In the genomic region with DNA sequence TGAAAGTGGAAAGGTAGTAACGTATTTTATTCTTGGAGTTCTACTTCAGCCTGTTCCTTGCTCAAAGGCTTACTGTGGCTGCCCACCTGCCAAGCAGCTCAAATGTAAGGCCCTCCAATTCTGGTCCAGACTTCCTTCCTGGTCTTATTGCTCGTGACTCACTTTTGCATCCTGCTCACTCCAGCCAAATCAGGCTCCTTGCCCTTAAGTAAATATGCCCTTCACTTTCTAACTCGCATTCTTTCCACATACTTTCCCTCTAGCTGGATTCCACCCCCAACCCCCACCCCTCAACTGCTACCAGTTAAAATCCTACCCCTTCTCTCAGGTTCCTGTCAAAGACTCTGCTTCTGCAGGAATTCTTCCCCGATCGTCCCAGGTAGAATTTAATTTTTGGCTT, we compare ENCODE assay signal across 1 cellular context.
TF ChIP-seq lines count a peak whose summit lies in the region.

No MANE protein-coding gene starts in this region.

TF ChIP-seq in SK-N-SH, 30 proteins besides CTCF, POLR2A, EP300 and RAD21 (continued from another document):
- TF ChIP-seq, protein P1, sequence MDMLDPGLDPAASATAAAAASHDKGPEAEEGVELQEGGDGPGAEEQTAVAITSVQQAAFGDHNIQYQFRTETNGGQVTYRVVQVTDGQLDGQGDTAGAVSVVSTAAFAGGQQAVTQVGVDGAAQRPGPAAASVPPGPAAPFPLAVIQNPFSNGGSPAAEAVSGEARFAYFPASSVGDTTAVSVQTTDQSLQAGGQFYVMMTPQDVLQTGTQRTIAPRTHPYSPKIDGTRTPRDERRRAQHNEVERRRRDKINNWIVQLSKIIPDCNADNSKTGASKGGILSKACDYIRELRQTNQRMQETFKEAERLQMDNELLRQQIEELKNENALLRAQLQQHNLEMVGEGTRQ (IDR thresholded peaks at IDR 0.05; ENCODE audit: borderline replicate concordance, low read depth, low read length) = no peak
- TF ChIP-seq POLR2AphosphoS5 (IDR thresholded peaks at IDR 0.05; ENCODE audit: low read depth, low read length) = peak; percentile 28; the same call in 1 of the 2 replicates
- TF ChIP-seq, protein P2, sequence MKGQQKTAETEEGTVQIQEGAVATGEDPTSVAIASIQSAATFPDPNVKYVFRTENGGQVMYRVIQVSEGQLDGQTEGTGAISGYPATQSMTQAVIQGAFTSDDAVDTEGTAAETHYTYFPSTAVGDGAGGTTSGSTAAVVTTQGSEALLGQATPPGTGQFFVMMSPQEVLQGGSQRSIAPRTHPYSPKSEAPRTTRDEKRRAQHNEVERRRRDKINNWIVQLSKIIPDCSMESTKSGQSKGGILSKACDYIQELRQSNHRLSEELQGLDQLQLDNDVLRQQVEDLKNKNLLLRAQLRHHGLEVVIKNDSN (IDR thresholded peaks at IDR 0.05; ENCODE audit: borderline replicate concordance, low read depth) = no peak
- no peak for TF ChIP-seq GATA2 (CRISPR knock-in tag; IDR thresholded peaks at IDR 0.05)
- TF ChIP-seq NRF1 (IDR thresholded peaks at IDR 0.05; ENCODE audit: low read depth, low read length) = no peak
- TF ChIP-seq, protein P3, sequence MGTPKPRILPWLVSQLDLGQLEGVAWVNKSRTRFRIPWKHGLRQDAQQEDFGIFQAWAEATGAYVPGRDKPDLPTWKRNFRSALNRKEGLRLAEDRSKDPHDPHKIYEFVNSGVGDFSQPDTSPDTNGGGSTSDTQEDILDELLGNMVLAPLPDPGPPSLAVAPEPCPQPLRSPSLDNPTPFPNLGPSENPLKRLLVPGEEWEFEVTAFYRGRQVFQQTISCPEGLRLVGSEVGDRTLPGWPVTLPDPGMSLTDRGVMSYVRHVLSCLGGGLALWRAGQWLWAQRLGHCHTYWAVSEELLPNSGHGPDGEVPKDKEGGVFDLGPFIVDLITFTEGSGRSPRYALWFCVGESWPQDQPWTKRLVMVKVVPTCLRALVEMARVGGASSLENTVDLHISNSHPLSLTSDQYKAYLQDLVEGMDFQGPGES (IDR thresholded peaks at IDR 0.05; ENCODE audit: low read depth, low read length) = no peak
- no peak for TF ChIP-seq RCOR1 (IDR thresholded peaks at IDR 0.05; ENCODE audit: low read length)
- peak; percentile 60; the same call in 1 of the 2 replicates for TF ChIP-seq ELF1 (IDR thresholded peaks at IDR 0.05)
- peak; percentile 76; the same call in 1 of the 2 replicates for TF ChIP-seq SIN3A (IDR thresholded peaks at IDR 0.05; ENCODE audit: borderline replicate concordance, low read depth, low read length)
- TF ChIP-seq TEAD4 (IDR thresholded peaks at IDR 0.05; ENCODE audit: borderline replicate concordance, insufficient read depth) = peak; percentile 94
- no peak for TF ChIP-seq GABPA (IDR thresholded peaks at IDR 0.05; ENCODE audit: low read depth)
- TF ChIP-seq FOSL2 (IDR thresholded peaks at IDR 0.05; ENCODE audit: borderline replicate concordance, low read depth) = peak; percentile 87
- no peak for TF ChIP-seq EZH2phosphoT487 (IDR thresholded peaks at IDR 0.05; ENCODE audit: borderline replicate concordance, low read depth)
- TF ChIP-seq SMC3 (IDR thresholded peaks at IDR 0.05; ENCODE audit: low read depth, low read length) = no peak
- no peak for TF ChIP-seq CHD2 (IDR thresholded peaks at IDR 0.05; ENCODE audit: low read length, partially characterized antibody)
- TF ChIP-seq NFIC (IDR thresholded peaks at IDR 0.05; ENCODE audit: borderline replicate concordance) = peak; percentile 88
- TF ChIP-seq MXI1 (IDR thresholded peaks at IDR 0.05; ENCODE audit: low read depth, low read length) = no peak
- TF ChIP-seq TAF1 (IDR thresholded peaks at IDR 0.05; ENCODE audit: borderline replicate concordance, low read depth, low read length) = peak; percentile 19; the same call in 1 of the 2 replicates
- no peak for TF ChIP-seq FOXJ3 (CRISPR knock-in tag; IDR thresholded peaks at IDR 0.05)
- peak; percentile 62 for TF ChIP-seq PBX3 (IDR thresholded peaks at IDR 0.05)
- no peak for TF ChIP-seq YY1 (IDR thresholded peaks at IDR 0.05; ENCODE audit: low read depth)
- TF ChIP-seq MEF2A (IDR thresholded peaks at IDR 0.05; ENCODE audit: borderline replicate concordance, low read depth) = peak; percentile 38; the same call in 1 of the 2 replicates
- peak; percentile 87 for TF ChIP-seq TCF12 (IDR thresholded peaks at IDR 0.05)
- peak; percentile 73 for TF ChIP-seq JUND (IDR thresholded peaks at IDR 0.05)
